Comparison of ENCODE assay signal across 22 cellular contexts in the genomic region with DNA sequence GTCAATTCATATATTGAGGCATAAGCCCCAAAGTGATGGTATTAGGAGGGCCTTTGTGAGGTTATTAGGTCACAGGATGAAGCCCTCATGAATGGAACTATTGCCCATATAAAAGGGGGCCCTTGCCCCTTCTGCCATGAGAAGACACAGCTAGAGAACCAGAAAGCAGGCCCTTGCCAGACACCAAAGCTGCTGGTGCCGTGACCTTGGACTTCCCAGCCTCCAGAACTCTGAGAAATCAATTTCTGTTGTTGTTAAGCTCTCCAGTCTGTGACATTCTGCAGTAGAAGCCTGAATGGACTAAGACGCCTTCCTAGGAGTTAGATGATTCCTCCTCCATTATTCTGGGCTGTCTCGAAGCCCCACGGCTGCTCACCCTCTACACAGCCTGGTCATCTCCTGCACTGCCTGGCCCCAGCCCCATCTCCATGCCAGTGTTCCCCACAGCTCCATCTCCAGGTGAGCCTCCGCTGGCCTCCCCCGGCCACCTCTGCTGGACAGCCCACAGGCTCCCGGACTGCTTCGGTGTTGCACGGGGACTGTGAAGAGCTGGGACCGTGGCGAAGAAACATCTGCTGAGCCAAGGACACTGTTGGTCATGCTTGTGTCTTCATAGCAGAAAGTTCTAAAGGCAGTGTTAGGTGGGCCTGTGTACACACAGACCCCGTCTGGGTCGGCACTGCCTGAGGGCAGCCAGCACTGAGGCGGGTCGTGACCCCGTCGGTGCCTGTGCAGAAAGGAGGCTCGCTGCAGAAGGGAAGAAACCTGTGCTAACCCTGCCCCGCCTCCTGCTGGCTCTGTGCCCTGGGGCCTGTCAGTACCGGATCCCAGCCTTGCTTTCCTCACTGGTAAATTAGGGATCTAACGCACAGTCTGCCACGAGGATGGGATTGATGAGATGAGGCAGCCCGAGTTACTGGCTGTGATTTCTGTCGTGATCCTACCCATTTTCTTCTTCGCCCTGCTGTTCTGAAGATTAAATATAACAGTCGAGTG. TPM values are rescaled to one million over a fixed set of nuclear protein-coding genes. Genes with fewer than 3 reads are reported as not detected.
DNase-seq lines count a peak whose midpoint lies in the region; ATAC-seq and TF ChIP-seq lines count a peak whose summit lies in the region.
"Had no signal": no experiment of that assay in that cellular context is flagged by ENCODE, and none has a peak within 500 bp of the region (broad histone marks: within the 10 kb centered on the region; RNA-seq: fewer than 3 reads in every experiment).

No MANE protein-coding gene starts in this region.

- CTCF ChIA-PET in Panc1 (lab: Charles Lee) = no interaction called here

- intact Hi-C loops in Panc1 (cut with micrococcal nuclease; ENCODE audit: unreplicated experiment) = no loop called here
- intact Hi-C loops in aorta (cut with DNase I) = no loop called here

- H3K9me3 ChIP-seq in Panc1 (ENCODE audit: control insufficient read depth, insufficient read depth, low read depth, low read length) = no peaks in the 10 kb centered on the region
- H3K9me3 ChIP-seq in aorta (ENCODE audit: control insufficient read depth, low read length) = peaks cover 4% of the 10 kb centered on the region

- TF ChIP-seq CTCF in Panc1 (IDR thresholded peaks at IDR 0.05) = no peak

- H3K4me3 ChIP-seq in Panc1 (ENCODE audit: low read depth in 2 of 2, low read length in 2 of 2) = no peak overlapping the region
- H3K4me3 ChIP-seq in aorta (ENCODE audit: low read length in 2 of 2) = no peak overlapping the region
- H3K4me3 ChIP-seq: K562 had no signal

- H3K36me3 ChIP-seq in Panc1 (ENCODE audit: control insufficient read depth, insufficient read depth, low read length) (no peaks in the 10 kb centered on the region), aorta (ENCODE audit: control insufficient read depth in 1 of 2, insufficient read depth in 2 of 2, low read length in 1 of 2) (no peaks in the 10 kb centered on the region)

- no peaks in the 10 kb centered on the region for H3K27me3 ChIP-seq in Panc1 (ENCODE audit: control insufficient read depth, insufficient read depth, low read length)
- H3K27me3 ChIP-seq in aorta (ENCODE audit: control insufficient read depth in 1 of 2, insufficient read depth in 2 of 2, low read length in 1 of 2) = no peaks in the 10 kb centered on the region

- no peaks in the 10 kb centered on the region; the same call in 1 of the 2 replicates for H3K4me1 ChIP-seq in Panc1 (ENCODE audit: control insufficient read depth, insufficient read depth, low read length)
- H3K4me1 ChIP-seq in aorta (ENCODE audit: control insufficient read depth in 1 of 2, insufficient read depth in 2 of 2, low read length in 2 of 2) = no peaks in the 10 kb centered on the region

- 81 to 88% methylated on average over 26 of the region's 26 CpGs for WGBS in aorta, 2 donors

- no TSS peak for BruUV-seq in Panc1 (replicated peaks; lab: Mats Ljungman, UMichigan)

- POLR2A ChIA-PET in Panc1 (lab: Charles Lee) = no interaction called here

- ATAC-seq in Panc1 (peak; percentile 32; the same call in 1 of the 2 replicates), aorta (ENCODE audit: low FRiP score) (peak; percentile 26), HG03354 (IDR thresholded peaks at IDR 0.05; ENCODE audit: poor library complexity, severe bottlenecking, unreplicated experiment) (no peak)
- ATAC-seq: K562 had no signal

- in situ Hi-C loops in Panc1 (cut with HindIII; ENCODE audit: low pct_unique_long_range_greater_than_20kb, low sequenced_read_pairs) = no loop called here

- DNase-seq in DMS 273 (lab: John Stamatoyannopoulos, UW; ENCODE audit: unreplicated experiment) = peak; percentile 23
- no peak for DNase-seq in DMS 273 treated with DMSO at 0.1 percent for 48 hours (lab: John Stamatoyannopoulos, UW)
- DNase-seq in Panc1 (ENCODE audit: low read depth, low spot score) = no peak
- peak; percentile 62 for DNase-seq in mesenteric fat pad (ENCODE audit: low spot score)
- peak in 1 of 2 donors; percentile 33 for DNase-seq in aorta
- DNase-seq in epidermal melanocyte (ENCODE audit: insufficient read length, low spot score) = no peak
- no peak for DNase-seq in globus pallidus (ENCODE audit: low spot score)
- DNase-seq: C1 segment of cervical spinal cord; Calu3; CD8-positive, alpha-beta memory T cell; DMS53; GF-D8; NCI-H1105; NCI-H2081; NCI-H2171 treated with DMSO at 0.1 percent for 48 hours; NCI-H446; NCI-H526; OCI-M1; Right ventricle myocardium superior had no signal

- no peak overlapping the region for H3K27ac ChIP-seq in Panc1 (ENCODE audit: low read length)
- H3K27ac ChIP-seq in aorta (ENCODE audit: low read depth in 1 of 2, low read length in 2 of 2) = no peak overlapping the region
- H3K27ac ChIP-seq: 22Rv1 had no signal

RNA-seq across cellular contexts. Expression of gene CNOT6, which starts 55.1 kb away (rescaled TPM):
- total RNA-seq in Panc1 (2021; ENCODE audit: unreplicated experiment) = 32.8 TPM
- 34.0 TPM for polyA plus RNA-seq in Panc1 (2012; ENCODE audit: insufficient read length)
- 14.8 TPM for total RNA-seq in mesenteric fat pad
- total RNA-seq in aorta = 10 to 100 TPM; 16.4 to 17.6 TPM
- polyA plus RNA-seq in aorta = 10 to 100 TPM in 1 of 2 donors, 1 to 10 TPM in 1; 6.2 to 12.0 TPM

Comparison
In these comparisons a context has a peak if more than half of its experiments do, and no peak if none do; other contexts are left out.
1. DNase-seq: peak in DMS 273 (single experiment) and mesenteric fat pad (single experiment); none in DMS 273 treated with DMSO at 0.1 percent for 48 hours (single experiment), Panc1 (single experiment), epidermal melanocyte (single experiment) and globus pallidus (single experiment).